ENCODE assay signal across 1 cellular context in genomic region chr4:163195247-163195765, GRCh38.
A peak's percentile ranks its signal among the peaks of the same experiment; 100 is the strongest.
TF ChIP-seq lines count a peak whose summit lies in the region.

No MANE protein-coding gene starts in this region.

TF ChIP-seq in K562, 482 proteins besides CTCF, POLR2A, EP300 and RAD21 (continued from another document and continues in another):
- no peak for TF ChIP-seq ZBTB26 (CRISPR knock-in tag; IDR thresholded peaks at IDR 0.05)
- TF ChIP-seq ZFP30 (CRISPR knock-in tag; IDR thresholded peaks at IDR 0.05; ENCODE audit: borderline replicate concordance), result no peak
- TF ChIP-seq CC2D1A (IDR thresholded peaks at IDR 0.05), result peak; percentile 98
- TF ChIP-seq, protein P1, sequence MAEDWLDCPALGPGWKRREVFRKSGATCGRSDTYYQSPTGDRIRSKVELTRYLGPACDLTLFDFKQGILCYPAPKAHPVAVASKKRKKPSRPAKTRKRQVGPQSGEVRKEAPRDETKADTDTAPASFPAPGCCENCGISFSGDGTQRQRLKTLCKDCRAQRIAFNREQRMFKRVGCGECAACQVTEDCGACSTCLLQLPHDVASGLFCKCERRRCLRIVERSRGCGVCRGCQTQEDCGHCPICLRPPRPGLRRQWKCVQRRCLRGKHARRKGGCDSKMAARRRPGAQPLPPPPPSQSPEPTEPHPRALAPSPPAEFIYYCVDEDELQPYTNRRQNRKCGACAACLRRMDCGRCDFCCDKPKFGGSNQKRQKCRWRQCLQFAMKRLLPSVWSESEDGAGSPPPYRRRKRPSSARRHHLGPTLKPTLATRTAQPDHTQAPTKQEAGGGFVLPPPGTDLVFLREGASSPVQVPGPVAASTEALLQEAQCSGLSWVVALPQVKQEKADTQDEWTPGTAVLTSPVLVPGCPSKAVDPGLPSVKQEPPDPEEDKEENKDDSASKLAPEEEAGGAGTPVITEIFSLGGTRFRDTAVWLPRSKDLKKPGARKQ (CRISPR knock-in tag; IDR thresholded peaks at IDR 0.05), result no peak
- TF ChIP-seq MTF1 (CRISPR knock-in tag; IDR thresholded peaks at IDR 0.05; ENCODE audit: borderline replicate concordance), result no peak
- TF ChIP-seq POU5F1 (IDR thresholded peaks at IDR 0.05; ENCODE audit: borderline replicate concordance, low read depth, low read length, partially characterized antibody), result no peak
- TF ChIP-seq, protein P2, sequence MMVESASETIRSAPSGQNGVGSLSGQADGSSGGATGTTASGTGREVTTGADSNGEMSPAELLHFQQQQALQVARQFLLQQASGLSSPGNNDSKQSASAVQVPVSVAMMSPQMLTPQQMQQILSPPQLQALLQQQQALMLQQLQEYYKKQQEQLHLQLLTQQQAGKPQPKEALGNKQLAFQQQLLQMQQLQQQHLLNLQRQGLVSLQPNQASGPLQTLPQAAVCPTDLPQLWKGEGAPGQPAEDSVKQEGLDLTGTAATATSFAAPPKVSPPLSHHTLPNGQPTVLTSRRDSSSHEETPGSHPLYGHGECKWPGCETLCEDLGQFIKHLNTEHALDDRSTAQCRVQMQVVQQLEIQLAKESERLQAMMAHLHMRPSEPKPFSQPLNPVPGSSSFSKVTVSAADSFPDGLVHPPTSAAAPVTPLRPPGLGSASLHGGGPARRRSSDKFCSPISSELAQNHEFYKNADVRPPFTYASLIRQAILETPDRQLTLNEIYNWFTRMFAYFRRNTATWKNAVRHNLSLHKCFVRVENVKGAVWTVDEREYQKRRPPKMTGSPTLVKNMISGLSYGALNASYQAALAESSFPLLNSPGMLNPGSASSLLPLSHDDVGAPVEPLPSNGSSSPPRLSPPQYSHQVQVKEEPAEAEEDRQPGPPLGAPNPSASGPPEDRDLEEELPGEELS (CRISPR knock-in tag; IDR thresholded peaks at IDR 0.05; ENCODE audit: borderline replicate concordance), result no peak
- TF ChIP-seq TCF7L2 (IDR thresholded peaks at IDR 0.05; ENCODE audit: low read depth, low read length), result no peak
- no peak for TF ChIP-seq KLF6 (CRISPR knock-in tag; IDR thresholded peaks at IDR 0.05; ENCODE audit: borderline replicate concordance)
- TF ChIP-seq RHOXF2B (CRISPR knock-in tag; conservative IDR thresholded peaks at IDR 0.05), result no peak
- TF ChIP-seq GTF2E2 (tag; IDR thresholded peaks at IDR 0.05), result no peak
- peak; percentile 77; the same call in 1 of the 2 replicates for TF ChIP-seq GATAD2B (IDR thresholded peaks at IDR 0.05; ENCODE audit: borderline replicate concordance)
- no peak for TF ChIP-seq NR2F6 (CRISPR knock-in tag; IDR thresholded peaks at IDR 0.05)
- no peak for TF ChIP-seq ARHGAP35 (IDR thresholded peaks at IDR 0.05; ENCODE audit: partially characterized antibody)
- no peak for TF ChIP-seq CBX2 (IDR thresholded peaks at IDR 0.05; ENCODE audit: insufficient read depth, low read length, poor library complexity, severe bottlenecking)
- no peak for TF ChIP-seq GABPB2 (CRISPR knock-in tag; conservative IDR thresholded peaks at IDR 0.05)
- 0 out of 2 replicates have a peak, but pooled peaks have one; percentile 19 for TF ChIP-seq ZNF384 (IDR thresholded peaks at IDR 0.05; ENCODE audit: low read depth, low read length)
- no peak for TF ChIP-seq ZC3H8 (IDR thresholded peaks at IDR 0.05)
- TF ChIP-seq RBM15 (IDR thresholded peaks at IDR 0.05; ENCODE audit: insufficient read depth, low read length), result no peak
- no peak; the same call in 1 of the 2 replicates for TF ChIP-seq EHMT2 (IDR thresholded peaks at IDR 0.05)
- TF ChIP-seq TAL1 (IDR thresholded peaks at IDR 0.05), result peak; percentile 99
- TF ChIP-seq PATZ1 (CRISPR knock-in tag; IDR thresholded peaks at IDR 0.05; ENCODE audit: borderline replicate concordance), result no peak
- TF ChIP-seq U2AF1 (optimal IDR thresholded peaks at IDR 0.05; ENCODE audit: low read depth, low read length), result no peak
- TF ChIP-seq ARNT (IDR thresholded peaks at IDR 0.05), result peak; percentile 93 to 97
- TF ChIP-seq NUFIP1 (IDR thresholded peaks at IDR 0.05; ENCODE audit: partially characterized antibody), result no peak
- peak; percentile 68 for TF ChIP-seq L3MBTL2 (IDR thresholded peaks at IDR 0.05)
- TF ChIP-seq ZNF239 (CRISPR knock-in tag; IDR thresholded peaks at IDR 0.05), result peak; percentile 31; the same call in 1 of the 2 replicates
- TF ChIP-seq TCF7 (IDR thresholded peaks at IDR 0.05; ENCODE audit: borderline replicate concordance), result no peak
- no peak for TF ChIP-seq ZNF23 (CRISPR knock-in tag; IDR thresholded peaks at IDR 0.05)
- no peak for TF ChIP-seq ZBTB43 (CRISPR knock-in tag; IDR thresholded peaks at IDR 0.05)
- TF ChIP-seq PHF21A (IDR thresholded peaks at IDR 0.05; ENCODE audit: borderline replicate concordance, low read depth), result no peak
- TF ChIP-seq ZNF449 (CRISPR knock-in tag; IDR thresholded peaks at IDR 0.05), result peak; percentile 64; the same call in 1 of the 2 replicates
- no peak for TF ChIP-seq SAFB2 (IDR thresholded peaks at IDR 0.05; ENCODE audit: borderline replicate concordance, low read depth, low read length, severe bottlenecking)
- TF ChIP-seq NR1H2 (CRISPR knock-in tag; IDR thresholded peaks at IDR 0.05), result no peak
- TF ChIP-seq, protein P3, sequence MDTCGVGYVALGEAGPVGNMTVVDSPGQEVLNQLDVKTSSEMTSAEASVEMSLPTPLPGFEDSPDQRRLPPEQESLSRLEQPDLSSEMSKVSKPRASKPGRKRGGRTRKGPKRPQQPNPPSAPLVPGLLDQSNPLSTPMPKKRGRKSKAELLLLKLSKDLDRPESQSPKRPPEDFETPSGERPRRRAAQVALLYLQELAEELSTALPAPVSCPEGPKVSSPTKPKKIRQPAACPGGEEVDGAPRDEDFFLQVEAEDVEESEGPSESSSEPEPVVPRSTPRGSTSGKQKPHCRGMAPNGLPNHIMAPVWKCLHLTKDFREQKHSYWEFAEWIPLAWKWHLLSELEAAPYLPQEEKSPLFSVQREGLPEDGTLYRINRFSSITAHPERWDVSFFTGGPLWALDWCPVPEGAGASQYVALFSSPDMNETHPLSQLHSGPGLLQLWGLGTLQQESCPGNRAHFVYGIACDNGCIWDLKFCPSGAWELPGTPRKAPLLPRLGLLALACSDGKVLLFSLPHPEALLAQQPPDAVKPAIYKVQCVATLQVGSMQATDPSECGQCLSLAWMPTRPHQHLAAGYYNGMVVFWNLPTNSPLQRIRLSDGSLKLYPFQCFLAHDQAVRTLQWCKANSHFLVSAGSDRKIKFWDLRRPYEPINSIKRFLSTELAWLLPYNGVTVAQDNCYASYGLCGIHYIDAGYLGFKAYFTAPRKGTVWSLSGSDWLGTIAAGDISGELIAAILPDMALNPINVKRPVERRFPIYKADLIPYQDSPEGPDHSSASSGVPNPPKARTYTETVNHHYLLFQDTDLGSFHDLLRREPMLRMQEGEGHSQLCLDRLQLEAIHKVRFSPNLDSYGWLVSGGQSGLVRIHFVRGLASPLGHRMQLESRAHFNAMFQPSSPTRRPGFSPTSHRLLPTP (IDR thresholded peaks at IDR 0.05; ENCODE audit: borderline replicate concordance, extremely low read depth, insufficient read length), result no peak
- no peak for TF ChIP-seq HDAC6 (IDR thresholded peaks at IDR 0.05; ENCODE audit: low read depth, low read length)
- TF ChIP-seq HDAC3 (IDR thresholded peaks at IDR 0.05; ENCODE audit: borderline replicate concordance, partially characterized antibody), result peak; percentile 94
- TF ChIP-seq KAT2B (IDR thresholded peaks at IDR 0.05; ENCODE audit: low read depth, low read length), result no peak
- no peak for TF ChIP-seq ZNF140 (CRISPR knock-in tag; IDR thresholded peaks at IDR 0.05)
- TF ChIP-seq, protein P4, sequence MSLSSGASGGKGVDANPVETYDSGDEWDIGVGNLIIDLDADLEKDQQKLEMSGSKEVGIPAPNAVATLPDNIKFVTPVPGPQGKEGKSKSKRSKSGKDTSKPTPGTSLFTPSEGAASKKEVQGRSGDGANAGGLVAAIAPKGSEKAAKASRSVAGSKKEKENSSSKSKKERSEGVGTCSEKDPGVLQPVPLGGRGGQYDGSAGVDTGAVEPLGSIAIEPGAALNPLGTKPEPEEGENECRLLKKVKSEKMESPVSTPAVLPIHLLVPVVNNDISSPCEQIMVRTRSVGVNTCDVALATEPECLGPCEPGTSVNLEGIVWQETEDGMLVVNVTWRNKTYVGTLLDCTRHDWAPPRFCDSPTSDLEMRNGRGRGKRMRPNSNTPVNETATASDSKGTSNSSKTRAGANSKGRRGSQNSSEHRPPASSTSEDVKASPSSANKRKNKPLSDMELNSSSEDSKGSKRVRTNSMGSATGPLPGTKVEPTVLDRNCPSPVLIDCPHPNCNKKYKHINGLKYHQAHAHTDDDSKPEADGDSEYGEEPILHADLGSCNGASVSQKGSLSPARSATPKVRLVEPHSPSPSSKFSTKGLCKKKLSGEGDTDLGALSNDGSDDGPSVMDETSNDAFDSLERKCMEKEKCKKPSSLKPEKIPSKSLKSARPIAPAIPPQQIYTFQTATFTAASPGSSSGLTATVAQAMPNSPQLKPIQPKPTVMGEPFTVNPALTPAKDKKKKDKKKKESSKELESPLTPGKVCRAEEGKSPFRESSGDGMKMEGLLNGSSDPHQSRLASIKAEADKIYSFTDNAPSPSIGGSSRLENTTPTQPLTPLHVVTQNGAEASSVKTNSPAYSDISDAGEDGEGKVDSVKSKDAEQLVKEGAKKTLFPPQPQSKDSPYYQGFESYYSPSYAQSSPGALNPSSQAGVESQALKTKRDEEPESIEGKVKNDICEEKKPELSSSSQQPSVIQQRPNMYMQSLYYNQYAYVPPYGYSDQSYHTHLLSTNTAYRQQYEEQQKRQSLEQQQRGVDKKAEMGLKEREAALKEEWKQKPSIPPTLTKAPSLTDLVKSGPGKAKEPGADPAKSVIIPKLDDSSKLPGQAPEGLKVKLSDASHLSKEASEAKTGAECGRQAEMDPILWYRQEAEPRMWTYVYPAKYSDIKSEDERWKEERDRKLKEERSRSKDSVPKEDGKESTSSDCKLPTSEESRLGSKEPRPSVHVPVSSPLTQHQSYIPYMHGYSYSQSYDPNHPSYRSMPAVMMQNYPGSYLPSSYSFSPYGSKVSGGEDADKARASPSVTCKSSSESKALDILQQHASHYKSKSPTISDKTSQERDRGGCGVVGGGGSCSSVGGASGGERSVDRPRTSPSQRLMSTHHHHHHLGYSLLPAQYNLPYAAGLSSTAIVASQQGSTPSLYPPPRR (CRISPR knock-in tag; IDR thresholded peaks at IDR 0.05; ENCODE audit: borderline replicate concordance), result no peak
- 0 out of 2 replicates have a peak, but pooled peaks have one; percentile 57 for TF ChIP-seq NR4A1 (CRISPR knock-in tag; IDR thresholded peaks at IDR 0.05)
- TF ChIP-seq NR4A1 (tag; IDR thresholded peaks at IDR 0.05), result peak; percentile 97
- TF ChIP-seq CBFB (CRISPR knock-in tag; IDR thresholded peaks at IDR 0.05), result no peak
- no peak for TF ChIP-seq ILK (tag; IDR thresholded peaks at IDR 0.05; ENCODE audit: borderline replicate concordance, low read depth)
- no peak for TF ChIP-seq ILF3 (IDR thresholded peaks at IDR 0.05; ENCODE audit: borderline replicate concordance)
- TF ChIP-seq SMAD1 (IDR thresholded peaks at IDR 0.05; ENCODE audit: low read depth, low read length, partially characterized antibody), result peak; percentile 85
